Comparison of ENCODE assay signal across 9 cellular contexts in the genomic region with DNA sequence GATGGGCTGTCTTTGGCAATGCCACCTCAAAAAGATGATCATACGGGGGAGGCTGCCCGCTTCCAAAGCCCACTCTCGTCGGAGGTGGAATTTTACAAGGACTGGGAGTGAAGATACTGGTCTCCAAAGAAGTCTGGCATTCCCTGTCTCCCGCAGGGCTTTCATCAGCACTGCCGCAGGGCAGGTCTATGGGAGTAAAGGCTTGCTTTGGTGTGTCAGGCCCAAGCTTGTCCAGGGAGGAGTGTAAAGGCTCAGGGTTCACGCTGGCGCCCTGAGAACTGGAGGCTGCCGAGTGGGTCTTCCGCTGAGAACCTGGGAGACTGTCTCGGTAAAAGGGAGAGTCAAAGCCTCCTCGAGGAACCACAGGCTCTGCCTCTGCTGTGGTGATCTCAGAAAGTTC. TPM values are rescaled to one million over a fixed set of nuclear protein-coding genes. Genes with fewer than 3 reads are reported as not detected.
"Had no signal": no experiment of that assay in that cellular context is flagged by ENCODE, and none has a peak within 500 bp of the region (broad histone marks: within the 10 kb centered on the region; RNA-seq: fewer than 3 reads in every experiment).

No MANE protein-coding gene starts in this region.

- H3K4me3 ChIP-seq: GM23338, K562 had no signal

- H3K9me3 Mint-ChIP-seq: GM23338, HFFc6 had no signal

- DNase-seq: H7, HFFc6, IMR-90, KG1 had no signal

- H3K4me3 Mint-ChIP-seq: GM23338, HFFc6 had no signal

- ATAC-seq: GM23338, HCT116, K562 had no signal

- H2AFZ ChIP-seq: GM23338 had no signal

- H3K27ac ChIP-seq: HL-60 had no signal

- H3K27ac Mint-ChIP-seq: GM23338, HFFc6 had no signal

- H3K4me2 ChIP-seq: GM23338 had no signal

RNA-seq across cellular contexts. Expression of gene AK8, which starts 27.6 kb away (rescaled TPM):
- total RNA-seq: HT1080, K562 had no signal
